Comparison of ENCODE assay signal across 8 cellular contexts in the genomic region with DNA sequence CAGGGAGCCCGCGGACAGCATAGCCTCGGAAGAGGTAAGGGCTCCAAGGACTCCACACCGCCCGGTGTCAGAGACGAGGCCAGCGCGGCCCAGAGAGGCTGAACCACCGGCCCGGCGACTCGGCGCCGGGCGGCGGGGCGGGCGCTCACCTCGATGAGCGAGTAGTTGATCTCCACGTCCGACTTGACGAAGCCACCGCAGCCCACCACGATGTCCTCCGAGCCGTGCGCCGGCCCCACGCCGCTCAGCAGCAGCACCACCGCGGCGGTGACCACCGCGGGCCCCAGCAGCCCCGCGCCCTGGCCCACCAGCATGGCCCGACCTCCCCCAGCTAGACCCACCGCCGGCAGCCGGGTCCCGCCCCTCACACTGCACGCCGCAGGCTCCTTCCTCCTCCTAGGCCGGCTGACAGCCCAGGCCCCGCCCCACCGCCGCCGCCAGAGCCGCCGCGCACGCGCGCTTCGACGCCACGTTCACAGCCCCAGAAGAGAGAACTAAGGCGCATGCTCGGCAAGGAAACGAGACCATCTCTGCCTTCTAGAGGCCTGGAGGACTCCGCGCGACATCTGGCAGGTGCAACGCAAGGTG. TPM values are rescaled to one million over a fixed set of nuclear protein-coding genes. Genes with fewer than 3 reads are reported as not detected.
DNase-seq lines count a peak whose midpoint lies in the region; ATAC-seq and TF ChIP-seq lines count a peak whose summit lies in the region.
"Not testable (repeated sequence)": the region's sequence is repeated elsewhere in the genome, so short reads cannot be mapped to it uniquely, and the experiment has no call there.

A gene with protein sequence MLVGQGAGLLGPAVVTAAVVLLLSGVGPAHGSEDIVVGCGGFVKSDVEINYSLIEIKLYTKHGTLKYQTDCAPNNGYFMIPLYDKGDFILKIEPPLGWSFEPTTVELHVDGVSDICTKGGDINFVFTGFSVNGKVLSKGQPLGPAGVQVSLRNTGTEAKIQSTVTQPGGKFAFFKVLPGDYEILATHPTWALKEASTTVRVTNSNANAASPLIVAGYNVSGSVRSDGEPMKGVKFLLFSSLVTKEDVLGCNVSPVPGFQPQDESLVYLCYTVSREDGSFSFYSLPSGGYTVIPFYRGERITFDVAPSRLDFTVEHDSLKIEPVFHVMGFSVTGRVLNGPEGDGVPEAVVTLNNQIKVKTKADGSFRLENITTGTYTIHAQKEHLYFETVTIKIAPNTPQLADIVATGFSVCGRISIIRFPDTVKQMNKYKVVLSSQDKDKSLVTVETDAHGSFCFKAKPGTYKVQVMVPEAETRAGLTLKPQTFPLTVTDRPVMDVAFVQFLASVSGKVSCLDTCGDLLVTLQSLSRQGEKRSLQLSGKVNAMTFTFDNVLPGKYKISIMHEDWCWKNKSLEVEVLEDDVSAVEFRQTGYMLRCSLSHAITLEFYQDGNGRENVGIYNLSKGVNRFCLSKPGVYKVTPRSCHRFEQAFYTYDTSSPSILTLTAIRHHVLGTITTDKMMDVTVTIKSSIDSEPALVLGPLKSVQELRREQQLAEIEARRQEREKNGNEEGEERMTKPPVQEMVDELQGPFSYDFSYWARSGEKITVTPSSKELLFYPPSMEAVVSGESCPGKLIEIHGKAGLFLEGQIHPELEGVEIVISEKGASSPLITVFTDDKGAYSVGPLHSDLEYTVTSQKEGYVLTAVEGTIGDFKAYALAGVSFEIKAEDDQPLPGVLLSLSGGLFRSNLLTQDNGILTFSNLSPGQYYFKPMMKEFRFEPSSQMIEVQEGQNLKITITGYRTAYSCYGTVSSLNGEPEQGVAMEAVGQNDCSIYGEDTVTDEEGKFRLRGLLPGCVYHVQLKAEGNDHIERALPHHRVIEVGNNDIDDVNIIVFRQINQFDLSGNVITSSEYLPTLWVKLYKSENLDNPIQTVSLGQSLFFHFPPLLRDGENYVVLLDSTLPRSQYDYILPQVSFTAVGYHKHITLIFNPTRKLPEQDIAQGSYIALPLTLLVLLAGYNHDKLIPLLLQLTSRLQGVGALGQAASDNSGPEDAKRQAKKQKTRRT (minus strand): TSS at position 371 of the 588 bp plus-strand sequence. CDS start 57 bp downstream, at position 314.

- H3K9me3 ChIP-seq in RWPE2 (ENCODE audit: severe bottlenecking); esophagus (ENCODE audit: control insufficient read depth in 2 of 2, insufficient read depth in 1 of 2, low read depth in 1 of 2, low read length in 1 of 2); mucosa of rectum (ENCODE audit: control insufficient read depth in 2 of 2, low read length in 2 of 2): not testable (repeated sequence)

- not testable (repeated sequence) for H3K4me1 ChIP-seq in RWPE2 (ENCODE audit: insufficient read depth, poor library complexity, severe bottlenecking); esophagus (ENCODE audit: control insufficient read depth in 2 of 2, insufficient read depth in 2 of 2, low read length in 1 of 2); mucosa of rectum (ENCODE audit: control insufficient read depth in 2 of 2, insufficient read depth in 2 of 2, low read length in 2 of 2)

- ATAC-seq in GM19397 (IDR thresholded peaks at IDR 0.05; ENCODE audit: unreplicated experiment), result peak; percentile 94
- peak; percentile 91 for ATAC-seq in HG03108 (IDR thresholded peaks at IDR 0.05; ENCODE audit: unreplicated experiment)
- peak; percentile 95 for ATAC-seq in RWPE2 (ENCODE audit: low read depth)

- not testable (repeated sequence) for TF ChIP-seq CTCF in AG10803 (conservative IDR thresholded peaks at IDR 0.05; ENCODE audit: low read length); RWPE2 (IDR thresholded peaks at IDR 0.05; ENCODE audit: poor library complexity, severe bottlenecking)

- not testable (repeated sequence) for H3K27me3 ChIP-seq in RWPE2 (ENCODE audit: insufficient read depth, poor library complexity, severe bottlenecking); esophagus (ENCODE audit: control insufficient read depth in 1 of 2, insufficient read depth in 2 of 2, low read length in 2 of 2); mucosa of rectum (ENCODE audit: control insufficient read depth in 2 of 2, insufficient read depth in 2 of 2, low read length in 2 of 2)

- not testable (repeated sequence) for H3K27ac ChIP-seq in RWPE2 (ENCODE audit: poor library complexity, severe bottlenecking); mucosa of rectum (ENCODE audit: low read depth in 2 of 2, low read length in 2 of 2)
- peak within 1 kb of the TSS; percentile 10 to 49 for H3K27ac ChIP-seq in esophagus (ENCODE audit: low read depth in 2 of 2, low read length in 1 of 2)

- DNase-seq in AG10803 (ENCODE audit: low read depth), result not testable (repeated sequence)
- DNase-seq in RWPE2 (ENCODE audit: low spot score) (peak; percentile 75), activated T-helper 1 cell treated with Interleukin-2 at 50 U/mL for 16 hours (ENCODE audit: low read depth) (peak; percentile 91)
- DNase-seq in stimulated activated CD4-positive, alpha-beta T cell treated with anti-CD3 and anti-CD28 coated beads, Interleukin-4, amount 100 ng/mL, for 48 hours (ENCODE audit: low read depth in 2 of 2), result peak; percentile 78 to 79

- not testable (repeated sequence) for H3K36me3 ChIP-seq in RWPE2 (ENCODE audit: low read depth); esophagus (ENCODE audit: control insufficient read depth in 2 of 2, insufficient read depth in 2 of 2, low read length in 1 of 2); mucosa of rectum (ENCODE audit: control insufficient read depth in 2 of 2, insufficient read depth in 2 of 2, low read length in 2 of 2)

- peak within 1 kb of the TSS in 1 of 2 donors; percentile 57 for H3K9ac ChIP-seq in mucosa of rectum (ENCODE audit: low read depth in 1 of 2, low read length in 2 of 2)

- WGBS in esophagus, 2 donors, result 0% methylated on average over 16 to 48 of the region's 66 CpGs

- H3K4me3 ChIP-seq in AG10803 (ENCODE audit: low read length), result peak within 1 kb of the TSS; percentile 53
- not testable (repeated sequence) for H3K4me3 ChIP-seq in RWPE2 (ENCODE audit: severe bottlenecking)
- peak within 1 kb of the TSS; percentile 53 to 63 for H3K4me3 ChIP-seq in esophagus (ENCODE audit: low read depth in 1 of 2, low read length in 2 of 2)
- H3K4me3 ChIP-seq in mucosa of rectum (ENCODE audit: low read length in 2 of 2), result peak within 1 kb of the TSS; percentile 54 to 63

RNA-seq across cellular contexts. Expression of the gene that starts here (rescaled TPM):
- polyA plus RNA-seq in esophagus, result 10 to 100 TPM; 27.9 to 38.8 TPM
